1 cellular context compared by ENCODE assay signal in genomic region chrX:24204958-24205357, GRCh38.
TF ChIP-seq lines count a peak whose summit lies in the region.

No MANE protein-coding gene starts in this region.

TF ChIP-seq in H1, 55 proteins besides CTCF, POLR2A, EP300 and RAD21 (continued from another document):
- TF ChIP-seq CHD2 (IDR thresholded peaks at IDR 0.05; ENCODE audit: low read length) (no peak), RXRA (IDR thresholded peaks at IDR 0.05; ENCODE audit: insufficient read depth, low read depth, low read length) (no peak), BCL11A (IDR thresholded peaks at IDR 0.05; ENCODE audit: low read depth in 2 of 2, low read length in 2 of 2) (no peak), RFX5 (IDR thresholded peaks at IDR 0.05; ENCODE audit: borderline replicate concordance, low read depth, low read length) (no peak), TAF7 (optimal IDR thresholded peaks at IDR 0.05; ENCODE audit: borderline replicate concordance, low read depth, low read length) (no peak)
